ENCODE assay signal across 14 cellular contexts in genomic region chr10:125783957-125784356, GRCh38. TPM values are rescaled to one million over a fixed set of nuclear protein-coding genes. Genes with fewer than 3 reads are reported as not detected.
DNase-seq lines count a peak whose midpoint lies in the region; ATAC-seq and TF ChIP-seq lines count a peak whose summit lies in the region.
"Had no signal": no experiment of that assay in that cellular context is flagged by ENCODE, and none has a peak within 500 bp of the region (broad histone marks: within the 10 kb centered on the region; RNA-seq: fewer than 3 reads in every experiment).

No MANE protein-coding gene starts in this region.

- intact Hi-C loops in breast epithelium (cut with DNase I; ENCODE audit: low total_unique reads): no loop called here

- H3K4me3 ChIP-seq in MG63 (no peak overlapping the region), breast epithelium (no peak overlapping the region)
- H3K4me3 ChIP-seq: pancreas, SK-N-MC, upper lobe of right lung had no signal

- TF ChIP-seq CTCF in breast epithelium (IDR thresholded peaks at IDR 0.05): no peak

- no peaks in the 10 kb centered on the region for H3K27me3 Mint-ChIP-seq in stimulated activated memory B cell treated with anti-CD40 and anti-IgM and Interleukin-4, amounts not matched to agents 10 μg/mL and 1 μg/mL and 100 μg/mL, for 72 hours
- H3K27me3 Mint-ChIP-seq: activated CD8-positive, alpha-beta T cell treated with anti-CD3 and anti-CD28 coated beads for 36 hours had no signal

- no peaks in the 10 kb centered on the region for H3K9me3 Mint-ChIP-seq in stimulated activated memory B cell treated with anti-CD40 and anti-IgM and Interleukin-4, amounts not matched to agents 10 μg/mL and 1 μg/mL and 100 μg/mL, for 72 hours
- H3K9me3 Mint-ChIP-seq: activated CD8-positive, alpha-beta T cell treated with anti-CD3 and anti-CD28 coated beads for 36 hours had no signal

- no peaks in the 10 kb centered on the region for H3K4me1 ChIP-seq in breast epithelium
- H3K4me1 ChIP-seq: pancreas, upper lobe of right lung had no signal

- H3K27ac ChIP-seq in breast epithelium: no peak overlapping the region
- H3K27ac ChIP-seq: pancreas, SK-N-MC, upper lobe of right lung had no signal

- H3K27ac Mint-ChIP-seq in stimulated activated memory B cell treated with anti-CD40 and anti-IgM and Interleukin-4, amounts not matched to agents 10 μg/mL and 1 μg/mL and 100 μg/mL, for 72 hours: peak overlapping the region; percentile 50
- H3K27ac Mint-ChIP-seq: activated CD8-positive, alpha-beta T cell treated with anti-CD3 and anti-CD28 coated beads for 36 hours had no signal

- peaks cover 10% of the 10 kb centered on the region for H3K4me1 Mint-ChIP-seq in stimulated activated memory B cell treated with anti-CD40 and anti-IgM and Interleukin-4, amounts not matched to agents 10 μg/mL and 1 μg/mL and 100 μg/mL, for 72 hours

- H3K36me3 ChIP-seq in MG63 (no peaks in the 10 kb centered on the region), breast epithelium (no peaks in the 10 kb centered on the region)
- H3K36me3 ChIP-seq: upper lobe of right lung had no signal

- no peaks in the 10 kb centered on the region for H3K9me3 ChIP-seq in MG63
- no peaks in the 10 kb centered on the region for H3K9me3 ChIP-seq in breast epithelium
- H3K9me3 ChIP-seq: pancreas, upper lobe of right lung had no signal

- peaks cover 45% of the 10 kb centered on the region for H3K36me3 Mint-ChIP-seq in stimulated activated memory B cell treated with anti-CD40 and anti-IgM and Interleukin-4, amounts not matched to agents 10 μg/mL and 1 μg/mL and 100 μg/mL, for 72 hours

- ATAC-seq in HG02588 (IDR thresholded peaks at IDR 0.05; ENCODE audit: unreplicated experiment) (peak; percentile 80), HG03432 (IDR thresholded peaks at IDR 0.05; ENCODE audit: unreplicated experiment) (peak; percentile 88)
- no peak for ATAC-seq in stimulated activated memory B cell treated with anti-CD40 and anti-IgM and Interleukin-4, amounts not matched to agents 10 μg/mL and 1 μg/mL and 100 μg/mL, for 72 hours
- ATAC-seq: activated CD8-positive, alpha-beta T cell treated with anti-CD3 and anti-CD28 coated beads for 36 hours; pancreas; upper lobe of right lung had no signal

- TF ChIP-seq POLR2A in breast epithelium (IDR thresholded peaks at IDR 0.05): no peak

- H3K4me3 Mint-ChIP-seq in stimulated activated memory B cell treated with anti-CD40 and anti-IgM and Interleukin-4, amounts not matched to agents 10 μg/mL and 1 μg/mL and 100 μg/mL, for 72 hours: no peak overlapping the region
- H3K4me3 Mint-ChIP-seq: activated CD8-positive, alpha-beta T cell treated with anti-CD3 and anti-CD28 coated beads for 36 hours had no signal

- no peaks in the 10 kb centered on the region for H3K27me3 ChIP-seq in MG63
- no peaks in the 10 kb centered on the region for H3K27me3 ChIP-seq in breast epithelium
- H3K27me3 ChIP-seq: pancreas, upper lobe of right lung had no signal

- DNase-seq in NOMO-1 treated with DMSO at 0.1 percent for 48 hours (lab: John Stamatoyannopoulos, UW; ENCODE audit: unreplicated experiment): peak; percentile 25
- no peak for DNase-seq in NOMO-1 (lab: John Stamatoyannopoulos, UW; ENCODE audit: unreplicated experiment in 2 of 2)
- no peak for DNase-seq in activated CD4-positive, CD25-positive, alpha-beta regulatory T cell treated with anti-CD3 and anti-CD28 coated beads, Interleukin-2, amount 50 U/mL, for 72 hours
- DNase-seq in MG63: no peak
- DNase-seq in breast epithelium (ENCODE audit: low spot score in 2 of 2): no peak
- DNase-seq: activated CD8-positive, alpha-beta T cell treated with anti-CD3 and anti-CD28 coated beads for 36 hours; NCI-H2107; pancreas; upper lobe of right lung had no signal

RNA-seq across cellular contexts. Expression of gene MMP21, which starts 8.3 kb away (rescaled TPM):
- not detected in 2 replicates for total RNA-seq in MG63 (2014; rRNA removed; shearing (Covaris generic); ENCODE audit: low replicate concordance)
- total RNA-seq in breast epithelium: under 1 TPM in 2 of 3 donors, not detected in 1; 0.33 to 0.59 TPM
- total RNA-seq: A172; activated CD8-positive, alpha-beta T cell treated with anti-CD3 and anti-CD28 coated beads for 36 hours; upper lobe of right lung had no signal

RNA-seq across cellular contexts. Expression of gene UROS, which starts 39.1 kb away (rescaled TPM):
- 78.8 and 87.2 TPM in 2 replicates for total RNA-seq in MG63 (2014; rRNA removed; shearing (Covaris generic); ENCODE audit: low replicate concordance)
- 10 to 100 TPM; 31.5 to 45.2 (median 35.1) TPM for total RNA-seq in breast epithelium

RNA-seq across cellular contexts. Expression of gene BCCIP, which starts 39.4 kb away (rescaled TPM):
- total RNA-seq in MG63 (2014; rRNA removed; shearing (Covaris generic); ENCODE audit: low replicate concordance): 89.8 and 184 TPM in 2 replicates
- total RNA-seq in breast epithelium: 10 to 100 TPM; 41.9 to 60.0 (median 46.5) TPM
